In the genomic region with DNA sequence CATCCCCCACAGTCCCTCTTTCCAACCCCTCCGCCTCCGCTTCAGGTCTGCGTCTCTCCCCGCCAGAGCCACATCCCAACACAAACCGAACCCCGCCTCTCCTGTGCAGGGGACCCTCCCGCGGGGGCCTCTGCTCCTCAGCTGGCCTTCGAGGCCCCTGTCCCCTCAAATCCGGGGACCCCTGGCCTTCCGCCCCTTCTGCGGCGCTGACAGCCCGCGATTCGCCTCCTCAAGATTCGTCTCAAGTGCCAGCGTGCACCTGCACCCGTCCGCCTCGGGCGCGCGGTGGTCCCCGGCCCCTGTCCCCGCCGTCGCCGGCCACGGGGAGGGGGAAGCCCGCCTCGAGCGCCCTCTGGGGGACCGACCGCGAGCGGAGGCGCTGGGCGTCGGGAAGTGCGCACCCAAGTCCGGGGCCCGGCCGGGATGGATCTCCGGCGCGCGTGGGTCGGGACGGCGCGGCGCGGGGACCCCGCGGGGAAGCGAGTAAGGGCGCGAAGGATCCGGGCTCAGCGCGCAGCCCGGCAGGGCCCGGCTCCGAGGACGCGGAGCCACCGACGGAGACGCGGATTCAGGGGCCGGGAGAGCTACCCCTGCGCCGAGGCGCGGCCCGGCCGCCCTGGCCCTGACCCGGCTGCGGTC, we compare ENCODE assay signal across 8 cellular contexts. TPM values are rescaled to one million over a fixed set of nuclear protein-coding genes. Genes with fewer than 3 reads are reported as not detected.
A peak's percentile ranks its signal among the peaks of the same experiment; 100 is the strongest.
DNase-seq lines count a peak whose midpoint lies in the region; ATAC-seq and TF ChIP-seq lines count a peak whose summit lies in the region.

No MANE protein-coding gene starts in this region.

- ATAC-seq in heart right ventricle = peak in 5 of 8 donors; percentile 24 to 66 (median 46)
- no peak for ATAC-seq in HG03097 (IDR thresholded peaks at IDR 0.05; ENCODE audit: low FRiP score, unreplicated experiment)

- peaks cover 47% of the 10 kb centered on the region for H3K27me3 Mint-ChIP-seq in activated CD4-positive, alpha-beta T cell treated with anti-CD3 and anti-CD28 coated beads, Interleukin-2, amount 10 ng/mL, durations not matched to agents 7 days and 5 days

- CTCF ChIA-PET in activated CD4-positive, alpha-beta T cell treated with anti-CD3 and anti-CD28 coated beads, Interleukin-2, amount 10 ng/mL, durations not matched to agents 7 days and 5 days (lab: Charles Lee) = interaction anchor here (0.6 kb wide), 1 partner anchor 48 kb away, joined by 5 read pairs; no protein-coding TSS in a partner anchor

- H3K4me3 ChIP-seq in GM12875 (ENCODE audit: low read depth, low read length) (no peak overlapping the region), heart right ventricle (peak overlapping the region; percentile 12 to 68 (median 54)), retinal pigment epithelial cell (ENCODE audit: low read length) (no peak overlapping the region)

- 0 out of 2 replicates have a peak, but pooled peaks have one; percentile 4 for TF ChIP-seq CTCF in GM12875 (IDR thresholded peaks at IDR 0.05; ENCODE audit: borderline replicate concordance, insufficient read depth, low read depth, low read length)
- TF ChIP-seq CTCF in heart right ventricle (IDR thresholded peaks at IDR 0.05) = peak in 7 of 9 donors; percentile 35 to 63 (median 43)
- TF ChIP-seq CTCF in retinal pigment epithelial cell (conservative IDR thresholded peaks at IDR 0.05; ENCODE audit: low read depth, low read length) = peak; percentile 23

- H3K27me3 ChIP-seq in heart right ventricle = peaks cover 6 to 69% (median 57%) of the 10 kb centered on the region in 7 donors

- H3K27ac Mint-ChIP-seq in activated CD4-positive, alpha-beta T cell treated with anti-CD3 and anti-CD28 coated beads, Interleukin-2, amount 10 ng/mL, durations not matched to agents 7 days and 5 days = no peak overlapping the region

- peak overlapping the region in 9 of 10 donors; percentile 59 to 79 (median 70) for H3K27ac ChIP-seq in heart right ventricle

- POLR2A ChIA-PET in activated CD4-positive, alpha-beta T cell treated with anti-CD3 and anti-CD28 coated beads, Interleukin-2, amount 10 ng/mL, durations not matched to agents 7 days and 5 days (lab: Charles Lee) = no interaction called here

- no peaks in the 10 kb centered on the region for H3K36me3 Mint-ChIP-seq in activated CD4-positive, alpha-beta T cell treated with anti-CD3 and anti-CD28 coated beads, Interleukin-2, amount 10 ng/mL, durations not matched to agents 7 days and 5 days (ENCODE audit: low read depth)

- H3K36me3 ChIP-seq in heart right ventricle = no peaks in the 10 kb centered on the region

- H3K9me3 ChIP-seq in heart right ventricle = no peaks in the 10 kb centered on the region

- intact Hi-C loops in heart right ventricle (cut with DNase I) = no loop called here

- peak overlapping the region; percentile 71 for H3K4me3 Mint-ChIP-seq in activated CD4-positive, alpha-beta T cell treated with anti-CD3 and anti-CD28 coated beads, Interleukin-2, amount 10 ng/mL, durations not matched to agents 7 days and 5 days

- 1% methylated on average over 68 to 80 of the region's 80 CpGs for WGBS in heart right ventricle, 2 donors

- H3K9me3 Mint-ChIP-seq in activated CD4-positive, alpha-beta T cell treated with anti-CD3 and anti-CD28 coated beads, Interleukin-2, amount 10 ng/mL, durations not matched to agents 7 days and 5 days = no peaks in the 10 kb centered on the region

- peaks cover 0 to 51% (median 32%) of the 10 kb centered on the region in 9 donors for H3K4me1 ChIP-seq in heart right ventricle

- DNase-seq in activated CD4-positive, alpha-beta T cell treated with anti-CD3 and anti-CD28 coated beads, Interleukin-2, amount 10 ng/mL, durations not matched to agents 7 days and 5 days = no peak
- DNase-seq in heart right ventricle = no peak
- DNase-seq in retinal pigment epithelial cell (ENCODE audit: low read depth) = no peak
- no peak for DNase-seq in NCI-H2029 (lab: John Stamatoyannopoulos, UW)
- no peak for DNase-seq in nucleus accumbens (lab: John Stamatoyannopoulos, UW)
- DNase-seq in kidney glomerular epithelial cell (lab: John Stamatoyannopoulos, UW) = no peak

- H3K4me1 Mint-ChIP-seq in activated CD4-positive, alpha-beta T cell treated with anti-CD3 and anti-CD28 coated beads, Interleukin-2, amount 10 ng/mL, durations not matched to agents 7 days and 5 days = peaks cover 13% of the 10 kb centered on the region

RNA-seq across cellular contexts. Expression of a gene that starts 0.6 kb away (rescaled TPM):
- total RNA-seq in activated CD4-positive, alpha-beta T cell treated with anti-CD3 and anti-CD28 coated beads, Interleukin-2, amount 10 ng/mL, durations not matched to agents 7 days and 5 days = under 1 TPM; 0.25 TPM
- total RNA-seq in heart right ventricle = 1 to 10 TPM; 3.8 to 9.3 (median 6.3) TPM
- polyA plus RNA-seq in heart right ventricle = 10 to 100 TPM in 1 of 2 donors, 1 to 10 TPM in 1; 4.5 to 10.8 TPM

RNA-seq across cellular contexts. Expression of a gene that starts 57.5 kb away (rescaled TPM):
- total RNA-seq in activated CD4-positive, alpha-beta T cell treated with anti-CD3 and anti-CD28 coated beads, Interleukin-2, amount 10 ng/mL, durations not matched to agents 7 days and 5 days = not detected
- total RNA-seq in heart right ventricle = under 1 TPM in 3 of 10 donors, not detected in 7; 0.49 to 0.59 (median 0.53) TPM
- polyA plus RNA-seq in heart right ventricle = under 1 TPM; 0.38 to 0.88 TPM

Comparison
In these comparisons a context has a peak if more than half of its experiments do, and no peak if none do; other contexts are left out.
1. H3K4me3 ChIP-seq: peak in heart right ventricle (10 of 10); none in GM12875 (single experiment) and retinal pigment epithelial cell (single experiment).
2. Peak in every context shown above with its lines, with median percentiles within 50 percentile points of each other: CTCF ChIP-seq.